1 cellular context compared by ENCODE assay signal in genomic region chr16:7185689-7186088, GRCh38.
TF ChIP-seq lines count a peak whose summit lies in the region.

No MANE protein-coding gene starts in this region.

TF ChIP-seq in HepG2, 621 proteins besides CTCF, POLR2A, EP300 and RAD21 (continued from another document and continues in another):
- TF ChIP-seq, protein P1, sequence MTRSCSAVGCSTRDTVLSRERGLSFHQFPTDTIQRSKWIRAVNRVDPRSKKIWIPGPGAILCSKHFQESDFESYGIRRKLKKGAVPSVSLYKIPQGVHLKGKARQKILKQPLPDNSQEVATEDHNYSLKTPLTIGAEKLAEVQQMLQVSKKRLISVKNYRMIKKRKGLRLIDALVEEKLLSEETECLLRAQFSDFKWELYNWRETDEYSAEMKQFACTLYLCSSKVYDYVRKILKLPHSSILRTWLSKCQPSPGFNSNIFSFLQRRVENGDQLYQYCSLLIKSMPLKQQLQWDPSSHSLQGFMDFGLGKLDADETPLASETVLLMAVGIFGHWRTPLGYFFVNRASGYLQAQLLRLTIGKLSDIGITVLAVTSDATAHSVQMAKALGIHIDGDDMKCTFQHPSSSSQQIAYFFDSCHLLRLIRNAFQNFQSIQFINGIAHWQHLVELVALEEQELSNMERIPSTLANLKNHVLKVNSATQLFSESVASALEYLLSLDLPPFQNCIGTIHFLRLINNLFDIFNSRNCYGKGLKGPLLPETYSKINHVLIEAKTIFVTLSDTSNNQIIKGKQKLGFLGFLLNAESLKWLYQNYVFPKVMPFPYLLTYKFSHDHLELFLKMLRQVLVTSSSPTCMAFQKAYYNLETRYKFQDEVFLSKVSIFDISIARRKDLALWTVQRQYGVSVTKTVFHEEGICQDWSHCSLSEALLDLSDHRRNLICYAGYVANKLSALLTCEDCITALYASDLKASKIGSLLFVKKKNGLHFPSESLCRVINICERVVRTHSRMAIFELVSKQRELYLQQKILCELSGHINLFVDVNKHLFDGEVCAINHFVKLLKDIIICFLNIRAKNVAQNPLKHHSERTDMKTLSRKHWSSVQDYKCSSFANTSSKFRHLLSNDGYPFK (CRISPR knock-in tag; IDR thresholded peaks at IDR 0.05; ENCODE audit: borderline replicate concordance) = no peak
- no peak for TF ChIP-seq ZNF160 (CRISPR knock-in tag; IDR thresholded peaks at IDR 0.05)
- TF ChIP-seq SKI (IDR thresholded peaks at IDR 0.05; ENCODE audit: partially characterized antibody) = peak; percentile 46
- TF ChIP-seq ZNF280D (CRISPR knock-in tag; IDR thresholded peaks at IDR 0.05) = no peak
- TF ChIP-seq BCL6 (CRISPR knock-in tag; IDR thresholded peaks at IDR 0.05) = 0 out of 2 replicates have a peak, but pooled peaks have one; percentile 53
- TF ChIP-seq, protein P2, sequence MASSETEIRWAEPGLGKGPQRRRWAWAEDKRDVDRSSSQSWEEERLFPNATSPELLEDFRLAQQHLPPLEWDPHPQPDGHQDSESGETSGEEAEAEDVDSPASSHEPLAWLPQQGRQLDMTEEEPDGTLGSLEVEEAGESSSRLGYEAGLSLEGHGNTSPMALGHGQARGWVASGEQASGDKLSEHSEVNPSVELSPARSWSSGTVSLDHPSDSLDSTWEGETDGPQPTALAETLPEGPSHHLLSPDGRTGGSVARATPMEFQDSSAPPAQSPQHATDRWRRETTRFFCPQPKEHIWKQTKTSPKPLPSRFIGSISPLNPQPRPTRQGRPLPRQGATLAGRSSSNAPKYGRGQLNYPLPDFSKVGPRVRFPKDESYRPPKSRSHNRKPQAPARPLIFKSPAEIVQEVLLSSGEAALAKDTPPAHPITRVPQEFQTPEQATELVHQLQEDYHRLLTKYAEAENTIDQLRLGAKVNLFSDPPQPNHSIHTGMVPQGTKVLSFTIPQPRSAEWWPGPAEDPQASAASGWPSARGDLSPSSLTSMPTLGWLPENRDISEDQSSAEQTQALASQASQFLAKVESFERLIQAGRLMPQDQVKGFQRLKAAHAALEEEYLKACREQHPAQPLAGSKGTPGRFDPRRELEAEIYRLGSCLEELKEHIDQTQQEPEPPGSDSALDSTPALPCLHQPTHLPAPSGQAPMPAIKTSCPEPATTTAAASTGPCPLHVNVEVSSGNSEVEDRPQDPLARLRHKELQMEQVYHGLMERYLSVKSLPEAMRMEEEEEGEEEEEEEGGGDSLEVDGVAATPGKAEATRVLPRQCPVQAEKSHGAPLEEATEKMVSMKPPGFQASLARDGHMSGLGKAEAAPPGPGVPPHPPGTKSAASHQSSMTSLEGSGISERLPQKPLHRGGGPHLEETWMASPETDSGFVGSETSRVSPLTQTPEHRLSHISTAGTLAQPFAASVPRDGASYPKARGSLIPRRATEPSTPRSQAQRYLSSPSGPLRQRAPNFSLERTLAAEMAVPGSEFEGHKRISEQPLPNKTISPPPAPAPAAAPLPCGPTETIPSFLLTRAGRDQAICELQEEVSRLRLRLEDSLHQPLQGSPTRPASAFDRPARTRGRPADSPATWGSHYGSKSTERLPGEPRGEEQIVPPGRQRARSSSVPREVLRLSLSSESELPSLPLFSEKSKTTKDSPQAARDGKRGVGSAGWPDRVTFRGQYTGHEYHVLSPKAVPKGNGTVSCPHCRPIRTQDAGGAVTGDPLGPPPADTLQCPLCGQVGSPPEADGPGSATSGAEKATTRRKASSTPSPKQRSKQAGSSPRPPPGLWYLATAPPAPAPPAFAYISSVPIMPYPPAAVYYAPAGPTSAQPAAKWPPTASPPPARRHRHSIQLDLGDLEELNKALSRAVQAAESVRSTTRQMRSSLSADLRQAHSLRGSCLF (CRISPR knock-in tag; IDR thresholded peaks at IDR 0.05; ENCODE audit: borderline replicate concordance) = no peak
- no peak for TF ChIP-seq KAT7 (CRISPR knock-in tag; IDR thresholded peaks at IDR 0.05; ENCODE audit: borderline replicate concordance)
- TF ChIP-seq, protein P3, sequence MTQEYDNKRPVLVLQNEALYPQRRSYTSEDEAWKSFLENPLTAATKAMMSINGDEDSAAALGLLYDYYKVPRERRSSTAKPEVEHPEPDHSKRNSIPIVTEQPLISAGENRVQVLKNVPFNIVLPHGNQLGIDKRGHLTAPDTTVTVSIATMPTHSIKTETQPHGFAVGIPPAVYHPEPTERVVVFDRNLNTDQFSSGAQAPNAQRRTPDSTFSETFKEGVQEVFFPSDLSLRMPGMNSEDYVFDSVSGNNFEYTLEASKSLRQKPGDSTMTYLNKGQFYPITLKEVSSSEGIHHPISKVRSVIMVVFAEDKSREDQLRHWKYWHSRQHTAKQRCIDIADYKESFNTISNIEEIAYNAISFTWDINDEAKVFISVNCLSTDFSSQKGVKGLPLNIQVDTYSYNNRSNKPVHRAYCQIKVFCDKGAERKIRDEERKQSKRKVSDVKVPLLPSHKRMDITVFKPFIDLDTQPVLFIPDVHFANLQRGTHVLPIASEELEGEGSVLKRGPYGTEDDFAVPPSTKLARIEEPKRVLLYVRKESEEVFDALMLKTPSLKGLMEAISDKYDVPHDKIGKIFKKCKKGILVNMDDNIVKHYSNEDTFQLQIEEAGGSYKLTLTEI (CRISPR knock-in tag; conservative IDR thresholded peaks at IDR 0.05) = no peak
- no peak for TF ChIP-seq REPIN1 (CRISPR knock-in tag; IDR thresholded peaks at IDR 0.05; ENCODE audit: borderline replicate concordance, low read depth)
- TF ChIP-seq SNAI1 (CRISPR knock-in tag; IDR thresholded peaks at IDR 0.05; ENCODE audit: borderline replicate concordance) = no peak
- no peak for TF ChIP-seq SP5 (CRISPR knock-in tag; IDR thresholded peaks at IDR 0.05; ENCODE audit: borderline replicate concordance, low read depth)
- TF ChIP-seq ZNF556 (CRISPR knock-in tag; IDR thresholded peaks at IDR 0.05; ENCODE audit: borderline replicate concordance) = no peak
- no peak for TF ChIP-seq IKZF1 (IDR thresholded peaks at IDR 0.05)
- no peak for TF ChIP-seq MTA3 (CRISPR knock-in tag; IDR thresholded peaks at IDR 0.05)
- TF ChIP-seq ZNF34 (CRISPR knock-in tag; IDR thresholded peaks at IDR 0.05; ENCODE audit: borderline replicate concordance) = no peak
- TF ChIP-seq FLYWCH1 (CRISPR knock-in tag; IDR thresholded peaks at IDR 0.05) = no peak
- no peak for TF ChIP-seq SRSF4 (IDR thresholded peaks at IDR 0.05; ENCODE audit: low read depth, low read length, poor library complexity, severe bottlenecking)
- no peak for TF ChIP-seq ZBTB42 (CRISPR knock-in tag; IDR thresholded peaks at IDR 0.05)
- 0 out of 2 replicates have a peak, but pooled peaks have one; percentile 20 for TF ChIP-seq FOXP4 (CRISPR knock-in tag; IDR thresholded peaks at IDR 0.05)
- TF ChIP-seq ZNF205 (CRISPR knock-in tag; IDR thresholded peaks at IDR 0.05) = no peak
- no peak for TF ChIP-seq REST (IDR thresholded peaks at IDR 0.05; ENCODE audit: borderline replicate concordance in 1 of 2, low read depth in 1 of 2, low read length in 2 of 2)
- TF ChIP-seq ZBTB2 (CRISPR knock-in tag; IDR thresholded peaks at IDR 0.05; ENCODE audit: low read depth) = no peak
- no peak for TF ChIP-seq ESRRA (CRISPR knock-in tag; IDR thresholded peaks at IDR 0.05; ENCODE audit: low read depth)
- TF ChIP-seq TSC22D2 (CRISPR knock-in tag; IDR thresholded peaks at IDR 0.05; ENCODE audit: borderline replicate concordance) = no peak
- no peak for TF ChIP-seq ZNF333 (CRISPR knock-in tag; IDR thresholded peaks at IDR 0.05; ENCODE audit: borderline replicate concordance)
- TF ChIP-seq ZNF605 (CRISPR knock-in tag; IDR thresholded peaks at IDR 0.05) = no peak
- no peak for TF ChIP-seq ZBTB3 (CRISPR knock-in tag; IDR thresholded peaks at IDR 0.05; ENCODE audit: borderline replicate concordance, low read depth)
- TF ChIP-seq, protein P4, sequence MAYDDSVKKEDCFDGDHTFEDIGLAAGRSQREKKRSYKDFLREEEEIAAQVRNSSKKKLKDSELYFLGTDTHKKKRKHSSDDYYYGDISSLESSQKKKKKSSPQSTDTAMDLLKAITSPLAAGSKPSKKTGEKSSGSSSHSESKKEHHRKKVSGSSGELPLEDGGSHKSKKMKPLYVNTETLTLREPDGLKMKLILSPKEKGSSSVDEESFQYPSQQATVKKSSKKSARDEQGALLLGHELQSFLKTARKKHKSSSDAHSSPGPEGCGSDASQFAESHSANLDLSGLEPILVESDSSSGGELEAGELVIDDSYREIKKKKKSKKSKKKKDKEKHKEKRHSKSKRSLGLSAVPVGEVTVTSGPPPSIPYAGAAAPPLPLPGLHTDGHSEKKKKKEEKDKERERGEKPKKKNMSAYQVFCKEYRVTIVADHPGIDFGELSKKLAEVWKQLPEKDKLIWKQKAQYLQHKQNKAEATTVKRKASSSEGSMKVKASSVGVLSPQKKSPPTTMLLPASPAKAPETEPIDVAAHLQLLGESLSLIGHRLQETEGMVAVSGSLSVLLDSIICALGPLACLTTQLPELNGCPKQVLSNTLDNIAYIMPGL (CRISPR knock-in tag; IDR thresholded peaks at IDR 0.05; ENCODE audit: borderline replicate concordance in 1 of 2, low read depth in 1 of 2) = no peak
- TF ChIP-seq ZNF337 (CRISPR knock-in tag; IDR thresholded peaks at IDR 0.05; ENCODE audit: borderline replicate concordance, low read depth) = no peak
- no peak for TF ChIP-seq SOX13 (IDR thresholded peaks at IDR 0.05)
- TF ChIP-seq SOX13 (CRISPR knock-in tag; conservative IDR thresholded peaks at IDR 0.05 in 1 of 2, IDR thresholded peaks at IDR 0.05 in 1 of 2) = 0 out of 4 replicates have a peak, but pooled peaks of 1 of the 2 experiments have one; percentile 17
- TF ChIP-seq FOSL1 (CRISPR knock-in tag; IDR thresholded peaks at IDR 0.05; ENCODE audit: borderline replicate concordance) = peak; percentile 72; the same call in 1 of the 2 replicates
- TF ChIP-seq ZNF12 (CRISPR knock-in tag; IDR thresholded peaks at IDR 0.05) = no peak
- peak; percentile 73; the same call in 1 of the 2 replicates for TF ChIP-seq ETV5 (CRISPR knock-in tag; IDR thresholded peaks at IDR 0.05; ENCODE audit: borderline replicate concordance)
- no peak for TF ChIP-seq MIXL1 (CRISPR knock-in tag; IDR thresholded peaks at IDR 0.05)
